ENCODE assay signal across 15 cellular contexts in the genomic region with DNA sequence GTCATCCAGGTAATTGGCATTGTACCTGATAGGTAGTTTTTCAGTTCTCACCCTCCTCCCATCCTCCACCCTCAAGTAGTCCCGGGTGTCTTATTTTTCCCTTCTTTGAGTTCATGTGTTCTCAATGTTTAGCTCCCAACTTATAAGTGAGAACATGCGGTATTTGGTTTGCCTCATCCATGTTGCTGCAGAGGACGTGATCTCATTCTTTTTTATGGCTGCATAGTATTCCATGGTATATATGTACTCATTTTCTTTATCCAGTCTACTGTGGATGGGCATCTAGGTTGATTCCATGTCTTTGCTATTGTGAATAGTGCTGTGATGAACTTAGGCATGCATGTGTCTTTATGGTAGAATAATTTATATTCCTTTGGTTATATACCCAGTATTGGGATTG. TPM values are rescaled to one million over a fixed set of nuclear protein-coding genes. Genes with fewer than 3 reads are reported as not detected.
DNase-seq lines count a peak whose midpoint lies in the region; ATAC-seq and TF ChIP-seq lines count a peak whose summit lies in the region.
"Had no signal": no experiment of that assay in that cellular context is flagged by ENCODE, and none has a peak within 500 bp of the region (broad histone marks: within the 10 kb centered on the region; RNA-seq: fewer than 3 reads in every experiment).

No MANE protein-coding gene starts in this region.

- no peaks in the 10 kb centered on the region for H3K27me3 Mint-ChIP-seq in activated T-cell treated with anti-CD3 and anti-CD28 coated beads, Interleukin-2, amount 50 U/mL, for 72 hours (ENCODE audit: low read depth)
- H3K27me3 Mint-ChIP-seq in activated T-cell treated with anti-CD3 and anti-CD28 coated beads, Interleukin-2, amount 50 U/mL, for 4 hours (ENCODE audit: low read depth): no peaks in the 10 kb centered on the region
- H3K27me3 Mint-ChIP-seq in endothelial cell (ENCODE audit: unreplicated experiment) (peaks cover 2% of the 10 kb centered on the region), nephron progenitor cell (ENCODE audit: low read depth, poor library complexity) (no peaks in the 10 kb centered on the region)

- H3K36me3 ChIP-seq in OCI-LY3 (replicated peaks; ENCODE audit: low read depth, low read length): peaks cover 70% of the 10 kb centered on the region

- H3K4me2 ChIP-seq in OCI-LY3 (ENCODE audit: low read length): no peak overlapping the region

- peaks cover 7% of the 10 kb centered on the region for H3K4me1 Mint-ChIP-seq in activated T-cell treated with anti-CD3 and anti-CD28 coated beads, Interleukin-2, amount 50 U/mL, for 72 hours (ENCODE audit: low read depth)
- peaks cover 20% of the 10 kb centered on the region for H3K4me1 Mint-ChIP-seq in activated T-cell treated with anti-CD3 and anti-CD28 coated beads, Interleukin-2, amount 50 U/mL, for 4 hours (ENCODE audit: low read depth)
- H3K4me1 Mint-ChIP-seq in endothelial cell (ENCODE audit: unreplicated experiment) (peaks cover 8% of the 10 kb centered on the region), nephron progenitor cell (peaks cover 45% of the 10 kb centered on the region)
- H3K4me1 Mint-ChIP-seq: CD14-positive monocyte had no signal

- no peak for TF ChIP-seq CTCF in OCI-LY3 (IDR thresholded peaks at IDR 0.05; ENCODE audit: low read depth, low read length)
- TF ChIP-seq CTCF in endothelial cell (IDR thresholded peaks at IDR 0.05; ENCODE audit: unreplicated experiment): no peak
- TF ChIP-seq CTCF in nephron progenitor cell (IDR thresholded peaks at IDR 0.05): no peak

- peaks cover 87% of the 10 kb centered on the region for H3K4me1 ChIP-seq in OCI-LY3 (ENCODE audit: low read length)

- H3K9me3 Mint-ChIP-seq in activated T-cell treated with anti-CD3 and anti-CD28 coated beads, Interleukin-2, amount 50 U/mL, for 72 hours: peaks cover 0 to 2% of the 10 kb centered on the region in 2 donors
- peaks cover 5% of the 10 kb centered on the region for H3K9me3 Mint-ChIP-seq in activated T-cell treated with anti-CD3 and anti-CD28 coated beads, Interleukin-2, amount 50 U/mL, for 4 hours
- H3K9me3 Mint-ChIP-seq in endothelial cell (ENCODE audit: unreplicated experiment): no peaks in the 10 kb centered on the region
- peaks cover 45% of the 10 kb centered on the region for H3K9me3 Mint-ChIP-seq in nephron progenitor cell
- H3K9me3 Mint-ChIP-seq: HFFc6 had no signal

- no peaks in the 10 kb centered on the region for H3K27me3 ChIP-seq in OCI-LY3 (ENCODE audit: low read depth, low read length)

- H3K27ac Mint-ChIP-seq in activated T-cell treated with anti-CD3 and anti-CD28 coated beads, Interleukin-2, amount 50 U/mL, for 72 hours: peak overlapping the region; percentile 70
- H3K27ac Mint-ChIP-seq in endothelial cell (ENCODE audit: unreplicated experiment): no peak overlapping the region
- H3K27ac Mint-ChIP-seq in nephron progenitor cell: no peak overlapping the region
- H3K27ac Mint-ChIP-seq: HFFc6 had no signal

- no peaks in the 10 kb centered on the region for H4K20me1 ChIP-seq in OCI-LY3 (ENCODE audit: insufficient read depth, low read length)

- H3K36me3 Mint-ChIP-seq in activated T-cell treated with anti-CD3 and anti-CD28 coated beads, Interleukin-2, amount 50 U/mL, for 72 hours (ENCODE audit: insufficient read depth in 2 of 2): peaks cover 14 to 45% of the 10 kb centered on the region in 2 donors
- peaks cover 46% of the 10 kb centered on the region for H3K36me3 Mint-ChIP-seq in activated T-cell treated with anti-CD3 and anti-CD28 coated beads, Interleukin-2, amount 50 U/mL, for 4 hours (ENCODE audit: insufficient read depth)
- H3K36me3 Mint-ChIP-seq in endothelial cell (ENCODE audit: low read depth, unreplicated experiment) (peaks cover 38% of the 10 kb centered on the region), nephron progenitor cell (ENCODE audit: low read depth) (peaks cover 70% of the 10 kb centered on the region)

- H3K9me3 ChIP-seq in OCI-LY3 (ENCODE audit: insufficient read depth, low read length): no peaks in the 10 kb centered on the region
- H3K9me3 ChIP-seq: Caco-2 had no signal

- DNase-seq in activated T-cell treated with anti-CD3 and anti-CD28 coated beads, Interleukin-2, amount 50 U/mL, for 72 hours: no peak
- DNase-seq in activated T-cell treated with anti-CD3 and anti-CD28 coated beads, Interleukin-2, amount 50 U/mL, for 4 hours: no peak
- DNase-seq in endothelial cell (ENCODE audit: low spot score): no peak
- DNase-seq in nephron progenitor cell: no peak
- DNase-seq in NAMALWA (ENCODE audit: low spot score): no peak
- DNase-seq in activated gamma-delta T cell treated with Interleukin-2 at 50 U/mL for 16 hours: no peak
- DNase-seq: Caco-2; CD8-positive, alpha-beta memory T cell; DND-41; GDM1; HFFc6 had no signal

- no peak overlapping the region for H3K4me3 Mint-ChIP-seq in activated T-cell treated with anti-CD3 and anti-CD28 coated beads, Interleukin-2, amount 50 U/mL, for 72 hours
- no peak overlapping the region for H3K4me3 Mint-ChIP-seq in activated T-cell treated with anti-CD3 and anti-CD28 coated beads, Interleukin-2, amount 50 U/mL, for 4 hours
- peak overlapping the region; percentile 44 for H3K4me3 Mint-ChIP-seq in endothelial cell (ENCODE audit: unreplicated experiment)
- H3K4me3 Mint-ChIP-seq in nephron progenitor cell: no peak overlapping the region
- H3K4me3 Mint-ChIP-seq: CD14-positive monocyte; CD8-positive, alpha-beta memory T cell; HFFc6 had no signal

- H3K4me3 ChIP-seq in OCI-LY3 (ENCODE audit: low read length): no peak overlapping the region
- H3K4me3 ChIP-seq: HAP-1 had no signal

- peak overlapping the region; percentile 20; the same call in 1 of the 2 replicates for H3K9ac ChIP-seq in OCI-LY3 (ENCODE audit: low read length)

- peaks cover 77% of the 10 kb centered on the region for H3K79me2 ChIP-seq in OCI-LY3 (ENCODE audit: low read length)

- no peak for ATAC-seq in activated T-cell treated with anti-CD3 and anti-CD28 coated beads, Interleukin-2, amount 50 U/mL, for 72 hours (replicated peaks in 1 of 2)
- no peak for ATAC-seq in activated T-cell treated with anti-CD3 and anti-CD28 coated beads, Interleukin-2, amount 50 U/mL, for 4 hours

- H3K27ac ChIP-seq in OCI-LY3 (ENCODE audit: low read length): peak overlapping the region; percentile 91
- H3K27ac ChIP-seq: 22Rv1 had no signal

- H2AFZ ChIP-seq in OCI-LY3 (ENCODE audit: low read depth, low read length): no peak overlapping the region

RNA-seq across cellular contexts. Expression of a gene that starts 45.8 kb away (rescaled TPM):
- total RNA-seq in activated T-cell treated with anti-CD3 and anti-CD28 coated beads, Interleukin-2, amount 50 U/mL, for 72 hours: 10 to 100 TPM; 33.3 to 52.3 TPM
- total RNA-seq in activated T-cell treated with anti-CD3 and anti-CD28 coated beads, Interleukin-2, amount 50 U/mL, for 4 hours: 10 to 100 TPM; 38.6 to 40.4 (median 39.6) TPM
- 24.1 TPM for total RNA-seq in endothelial cell (ENCODE audit: unreplicated experiment)

RNA-seq across cellular contexts. Expression of a gene that starts 46.1 kb away (rescaled TPM):
- total RNA-seq in activated T-cell treated with anti-CD3 and anti-CD28 coated beads, Interleukin-2, amount 50 U/mL, for 72 hours: 10 to 100 TPM; 25.8 to 26.6 TPM
- total RNA-seq in activated T-cell treated with anti-CD3 and anti-CD28 coated beads, Interleukin-2, amount 50 U/mL, for 4 hours: 10 to 100 TPM; 31.3 to 35.5 (median 35.0) TPM
- total RNA-seq in endothelial cell (ENCODE audit: unreplicated experiment): 31.9 TPM
